ENCODE assay signal across 8 cellular contexts in genomic region chr15:75625542-75626347, GRCh38. TPM values are rescaled to one million over a fixed set of nuclear protein-coding genes. Genes with fewer than 3 reads are reported as not detected.
DNase-seq lines count a peak whose midpoint lies in the region; ATAC-seq and TF ChIP-seq lines count a peak whose summit lies in the region.

SNUPN (minus strand) TSS chr15:75625725; CDS start chr15:75621051, 4,674 bp downstream.

- peak within 1 kb of the TSS; percentile 92 for H3K4me2 ChIP-seq in OCI-LY3 (ENCODE audit: low read length)

- H3K27me3 ChIP-seq in HUES48 (ENCODE audit: control insufficient read depth, insufficient read depth, low read length) (no peaks in the 10 kb centered on the region), OCI-LY3 (ENCODE audit: low read depth, low read length) (no peaks in the 10 kb centered on the region)

- H3K4me3 ChIP-seq in HUES48 (ENCODE audit: low read depth, low read length) (peak within 1 kb of the TSS; percentile 92), OCI-LY3 (ENCODE audit: low read length) (peak within 1 kb of the TSS; percentile 95), mesodermal cell (ENCODE audit: extremely low read depth, insufficient read depth, low read length, poor library complexity, severe bottlenecking) (peak within 1 kb of the TSS; percentile 73)

- H2AFZ ChIP-seq in OCI-LY3 (ENCODE audit: low read depth, low read length), result peak within 1 kb of the TSS; percentile 91

- in situ Hi-C loops in endometrial microvascular endothelial cells (cut with HindIII; ENCODE audit: inconsistent ontology term, low pct_unique_long_range_greater_than_20kb, low sequenced_read_pairs), result no loop called here

- peak; percentile 60 for ATAC-seq in GM21367 (IDR thresholded peaks at IDR 0.05; ENCODE audit: unreplicated experiment)

- H3K4me1 ChIP-seq in HUES48 (ENCODE audit: control insufficient read depth, insufficient read depth, low read length), result no peaks in the 10 kb centered on the region
- peaks cover 4% of the 10 kb centered on the region; the same call in 1 of the 2 replicates for H3K4me1 ChIP-seq in OCI-LY3 (ENCODE audit: low read length)
- peaks cover 4% of the 10 kb centered on the region for H3K4me1 ChIP-seq in mesodermal cell (ENCODE audit: control insufficient read depth, insufficient read depth, low read length, poor library complexity, severe bottlenecking)

- peak; percentile 94 for DNase-seq in COLO668 (lab: John Stamatoyannopoulos, UW; ENCODE audit: unreplicated experiment)
- DNase-seq in activated CD8-positive, alpha-beta memory T cell treated with anti-CD3 and anti-CD28 coated beads, Interleukin-2, amount 50 U/mL, for 4 hours, result peak; percentile 91
- DNase-seq in stimulated activated CD8-positive, alpha-beta memory T cell treated with anti-CD3 and anti-CD28 coated beads, Interleukin-15, amount 100 ng/mL, for 4 hours (ENCODE audit: low read depth in 2 of 2), result peak; percentile 82 to 86

- peak within 1 kb of the TSS; percentile 100 for H3K27ac ChIP-seq in HUES48 (ENCODE audit: low read depth, low read length)
- peak within 1 kb of the TSS; percentile 90 for H3K27ac ChIP-seq in OCI-LY3 (ENCODE audit: low read length)
- peak within 1 kb of the TSS; percentile 93 for H3K27ac ChIP-seq in mesodermal cell (ENCODE audit: low read depth, low read length, severe bottlenecking)

- no peak for TF ChIP-seq CTCF in OCI-LY3 (IDR thresholded peaks at IDR 0.05; ENCODE audit: low read depth, low read length)

- peak within 1 kb of the TSS; percentile 93 for H3K9ac ChIP-seq in HUES48 (ENCODE audit: low read depth, low read length)
- H3K9ac ChIP-seq in OCI-LY3 (ENCODE audit: low read length), result peak within 1 kb of the TSS; percentile 100

- H3K9me3 ChIP-seq in HUES48 (ENCODE audit: control insufficient read depth, insufficient read depth, low read length), result no peaks in the 10 kb centered on the region
- H3K9me3 ChIP-seq in OCI-LY3 (ENCODE audit: insufficient read depth, low read length), result no peaks in the 10 kb centered on the region
- no peaks in the 10 kb centered on the region for H3K9me3 ChIP-seq in mesodermal cell (ENCODE audit: control insufficient read depth, low read length)

- H4K20me1 ChIP-seq in OCI-LY3 (ENCODE audit: insufficient read depth, low read length), result no peaks in the 10 kb centered on the region

- H3K36me3 ChIP-seq in HUES48 (ENCODE audit: control insufficient read depth, insufficient read depth, low read length), result peaks cover 4% of the 10 kb centered on the region; the same call in 1 of the 2 replicates
- peaks cover 6% of the 10 kb centered on the region for H3K36me3 ChIP-seq in OCI-LY3 (replicated peaks; ENCODE audit: low read depth, low read length)
- H3K36me3 ChIP-seq in mesodermal cell (ENCODE audit: control insufficient read depth, insufficient read depth, low read length), result no peaks in the 10 kb centered on the region

- WGBS in mesodermal cell (ENCODE audit: insufficient coverage in 2 of 2), 2 experiments, result 5 to 6% methylated on average over 23 to 45 of the region's 47 CpGs

- H3K79me2 ChIP-seq in OCI-LY3 (ENCODE audit: low read length), result peaks cover 12% of the 10 kb centered on the region; the same call in 1 of the 2 replicates

RNA-seq across cellular contexts. Expression of gene SNUPN, which starts in this region (rescaled TPM):
- total RNA-seq in endometrial microvascular endothelial cells (ENCODE audit: inconsistent ontology term), result 21.5 TPM
- polyA plus RNA-seq in mesodermal cell (2013, experiment 1 of 2), result 16.4 TPM
- polyA plus RNA-seq in mesodermal cell (2013, experiment 2 of 2), result 16.7 TPM

Comparison
In these comparisons a context has a peak if more than half of its experiments do, and no peak if none do; other contexts are left out.
1. Peak in every context shown above with its lines: DNase-seq, ATAC-seq, H3K4me3 ChIP-seq and H3K27ac ChIP-seq.